ENCODE assay signal across 1 cellular context in genomic region chr7:140230862-140231778, GRCh38.
TF ChIP-seq lines count a peak whose summit lies in the region.

No MANE protein-coding gene starts in this region.

TF ChIP-seq in HepG2, 621 proteins besides CTCF, POLR2A, EP300 and RAD21 (continued from another document and continues in another):
- TF ChIP-seq, protein P1, sequence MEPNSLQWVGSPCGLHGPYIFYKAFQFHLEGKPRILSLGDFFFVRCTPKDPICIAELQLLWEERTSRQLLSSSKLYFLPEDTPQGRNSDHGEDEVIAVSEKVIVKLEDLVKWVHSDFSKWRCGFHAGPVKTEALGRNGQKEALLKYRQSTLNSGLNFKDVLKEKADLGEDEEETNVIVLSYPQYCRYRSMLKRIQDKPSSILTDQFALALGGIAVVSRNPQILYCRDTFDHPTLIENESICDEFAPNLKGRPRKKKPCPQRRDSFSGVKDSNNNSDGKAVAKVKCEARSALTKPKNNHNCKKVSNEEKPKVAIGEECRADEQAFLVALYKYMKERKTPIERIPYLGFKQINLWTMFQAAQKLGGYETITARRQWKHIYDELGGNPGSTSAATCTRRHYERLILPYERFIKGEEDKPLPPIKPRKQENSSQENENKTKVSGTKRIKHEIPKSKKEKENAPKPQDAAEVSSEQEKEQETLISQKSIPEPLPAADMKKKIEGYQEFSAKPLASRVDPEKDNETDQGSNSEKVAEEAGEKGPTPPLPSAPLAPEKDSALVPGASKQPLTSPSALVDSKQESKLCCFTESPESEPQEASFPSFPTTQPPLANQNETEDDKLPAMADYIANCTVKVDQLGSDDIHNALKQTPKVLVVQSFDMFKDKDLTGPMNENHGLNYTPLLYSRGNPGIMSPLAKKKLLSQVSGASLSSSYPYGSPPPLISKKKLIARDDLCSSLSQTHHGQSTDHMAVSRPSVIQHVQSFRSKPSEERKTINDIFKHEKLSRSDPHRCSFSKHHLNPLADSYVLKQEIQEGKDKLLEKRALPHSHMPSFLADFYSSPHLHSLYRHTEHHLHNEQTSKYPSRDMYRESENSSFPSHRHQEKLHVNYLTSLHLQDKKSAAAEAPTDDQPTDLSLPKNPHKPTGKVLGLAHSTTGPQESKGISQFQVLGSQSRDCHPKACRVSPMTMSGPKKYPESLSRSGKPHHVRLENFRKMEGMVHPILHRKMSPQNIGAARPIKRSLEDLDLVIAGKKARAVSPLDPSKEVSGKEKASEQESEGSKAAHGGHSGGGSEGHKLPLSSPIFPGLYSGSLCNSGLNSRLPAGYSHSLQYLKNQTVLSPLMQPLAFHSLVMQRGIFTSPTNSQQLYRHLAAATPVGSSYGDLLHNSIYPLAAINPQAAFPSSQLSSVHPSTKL (CRISPR knock-in tag; IDR thresholded peaks at IDR 0.05) = peak; percentile 68
- TF ChIP-seq ZNF580 (CRISPR knock-in tag; IDR thresholded peaks at IDR 0.05; ENCODE audit: borderline replicate concordance, low read depth) (peak; percentile 89; the same call in 1 of the 2 replicates), ZNF382 (CRISPR knock-in tag; IDR thresholded peaks at IDR 0.05; ENCODE audit: borderline replicate concordance) (no peak), ZNF720 (CRISPR knock-in tag; IDR thresholded peaks at IDR 0.05) (no peak), ZNF670 (CRISPR knock-in tag; IDR thresholded peaks at IDR 0.05; ENCODE audit: borderline replicate concordance) (no peak; the same call in 1 of the 2 replicates), ETV6 (CRISPR knock-in tag; conservative IDR thresholded peaks at IDR 0.05) (no peak; the same call in 1 of the 2 replicates), CBX2 (IDR thresholded peaks at IDR 0.05; ENCODE audit: low read depth, low read length) (no peak), CBX2 (CRISPR knock-in tag; IDR thresholded peaks at IDR 0.05; ENCODE audit: low read depth) (no peak), XRCC5 (optimal IDR thresholded peaks at IDR 0.05; ENCODE audit: low read length) (no peak), PPARG (CRISPR knock-in tag; conservative IDR thresholded peaks at IDR 0.05) (0 out of 2 replicates have a peak, but pooled peaks have one; percentile 20), ZBTB2 (CRISPR knock-in tag; IDR thresholded peaks at IDR 0.05; ENCODE audit: low read depth) (no peak), IRX3 (CRISPR knock-in tag; IDR thresholded peaks at IDR 0.05; ENCODE audit: borderline replicate concordance, low read depth) (no peak), ZNF292 (CRISPR knock-in tag; IDR thresholded peaks at IDR 0.05; ENCODE audit: borderline replicate concordance, low read depth) (peak; percentile 48; the same call in 1 of the 2 replicates), NRL (CRISPR knock-in tag; IDR thresholded peaks at IDR 0.05; ENCODE audit: borderline replicate concordance) (peak; percentile 52; the same call in 1 of the 2 replicates), SUZ12 (IDR thresholded peaks at IDR 0.05; ENCODE audit: low read depth, low read length) (no peak), NFATC3 (CRISPR knock-in tag; IDR thresholded peaks at IDR 0.05) (no peak), ZNF800 (CRISPR knock-in tag; IDR thresholded peaks at IDR 0.05) (no peak), KAT2B (IDR thresholded peaks at IDR 0.05; ENCODE audit: borderline replicate concordance, low read depth, low read length) (no peak), SMAD1 (CRISPR knock-in tag; IDR thresholded peaks at IDR 0.05; ENCODE audit: borderline replicate concordance, low read depth) (no peak), CHD4 (IDR thresholded peaks at IDR 0.05; ENCODE audit: borderline replicate concordance, low read length) (no peak), SMYD3 (CRISPR knock-in tag; IDR thresholded peaks at IDR 0.05) (peak; percentile 20; the same call in 1 of the 2 replicates), HNRNPK (IDR thresholded peaks at IDR 0.05; ENCODE audit: low read depth, low read length, poor library complexity, severe bottlenecking) (peak; percentile 9), FOSL1 (CRISPR knock-in tag; IDR thresholded peaks at IDR 0.05; ENCODE audit: borderline replicate concordance) (no peak)
- TF ChIP-seq, protein P2, sequence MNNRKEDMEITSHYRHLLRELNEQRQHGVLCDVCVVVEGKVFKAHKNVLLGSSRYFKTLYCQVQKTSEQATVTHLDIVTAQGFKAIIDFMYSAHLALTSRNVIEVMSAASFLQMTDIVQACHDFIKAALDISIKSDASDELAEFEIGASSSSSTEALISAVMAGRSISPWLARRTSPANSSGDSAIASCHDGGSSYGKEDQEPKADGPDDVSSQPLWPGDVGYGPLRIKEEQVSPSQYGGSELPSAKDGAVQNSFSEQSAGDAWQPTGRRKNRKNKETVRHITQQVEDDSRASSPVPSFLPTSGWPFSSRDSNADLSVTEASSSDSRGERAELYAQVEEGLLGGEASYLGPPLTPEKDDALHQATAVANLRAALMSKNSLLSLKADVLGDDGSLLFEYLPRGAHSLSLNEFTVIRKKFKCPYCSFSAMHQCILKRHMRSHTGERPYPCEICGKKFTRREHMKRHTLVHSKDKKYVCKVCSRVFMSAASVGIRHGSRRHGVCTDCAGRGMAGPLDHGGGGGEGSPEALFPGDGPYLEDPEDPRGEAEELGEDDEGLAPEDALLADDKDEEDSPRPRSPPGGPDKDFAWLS (CRISPR knock-in tag; IDR thresholded peaks at IDR 0.05; ENCODE audit: borderline replicate concordance) = no peak
- TF ChIP-seq, protein P3, sequence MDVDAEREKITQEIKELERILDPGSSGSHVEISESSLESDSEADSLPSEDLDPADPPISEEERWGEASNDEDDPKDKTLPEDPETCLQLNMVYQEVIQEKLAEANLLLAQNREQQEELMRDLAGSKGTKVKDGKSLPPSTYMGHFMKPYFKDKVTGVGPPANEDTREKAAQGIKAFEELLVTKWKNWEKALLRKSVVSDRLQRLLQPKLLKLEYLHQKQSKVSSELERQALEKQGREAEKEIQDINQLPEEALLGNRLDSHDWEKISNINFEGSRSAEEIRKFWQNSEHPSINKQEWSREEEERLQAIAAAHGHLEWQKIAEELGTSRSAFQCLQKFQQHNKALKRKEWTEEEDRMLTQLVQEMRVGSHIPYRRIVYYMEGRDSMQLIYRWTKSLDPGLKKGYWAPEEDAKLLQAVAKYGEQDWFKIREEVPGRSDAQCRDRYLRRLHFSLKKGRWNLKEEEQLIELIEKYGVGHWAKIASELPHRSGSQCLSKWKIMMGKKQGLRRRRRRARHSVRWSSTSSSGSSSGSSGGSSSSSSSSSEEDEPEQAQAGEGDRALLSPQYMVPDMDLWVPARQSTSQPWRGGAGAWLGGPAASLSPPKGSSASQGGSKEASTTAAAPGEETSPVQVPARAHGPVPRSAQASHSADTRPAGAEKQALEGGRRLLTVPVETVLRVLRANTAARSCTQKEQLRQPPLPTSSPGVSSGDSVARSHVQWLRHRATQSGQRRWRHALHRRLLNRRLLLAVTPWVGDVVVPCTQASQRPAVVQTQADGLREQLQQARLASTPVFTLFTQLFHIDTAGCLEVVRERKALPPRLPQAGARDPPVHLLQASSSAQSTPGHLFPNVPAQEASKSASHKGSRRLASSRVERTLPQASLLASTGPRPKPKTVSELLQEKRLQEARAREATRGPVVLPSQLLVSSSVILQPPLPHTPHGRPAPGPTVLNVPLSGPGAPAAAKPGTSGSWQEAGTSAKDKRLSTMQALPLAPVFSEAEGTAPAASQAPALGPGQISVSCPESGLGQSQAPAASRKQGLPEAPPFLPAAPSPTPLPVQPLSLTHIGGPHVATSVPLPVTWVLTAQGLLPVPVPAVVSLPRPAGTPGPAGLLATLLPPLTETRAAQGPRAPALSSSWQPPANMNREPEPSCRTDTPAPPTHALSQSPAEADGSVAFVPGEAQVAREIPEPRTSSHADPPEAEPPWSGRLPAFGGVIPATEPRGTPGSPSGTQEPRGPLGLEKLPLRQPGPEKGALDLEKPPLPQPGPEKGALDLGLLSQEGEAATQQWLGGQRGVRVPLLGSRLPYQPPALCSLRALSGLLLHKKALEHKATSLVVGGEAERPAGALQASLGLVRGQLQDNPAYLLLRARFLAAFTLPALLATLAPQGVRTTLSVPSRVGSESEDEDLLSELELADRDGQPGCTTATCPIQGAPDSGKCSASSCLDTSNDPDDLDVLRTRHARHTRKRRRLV (CRISPR knock-in tag; IDR thresholded peaks at IDR 0.05) = no peak
- TF ChIP-seq, protein P4, sequence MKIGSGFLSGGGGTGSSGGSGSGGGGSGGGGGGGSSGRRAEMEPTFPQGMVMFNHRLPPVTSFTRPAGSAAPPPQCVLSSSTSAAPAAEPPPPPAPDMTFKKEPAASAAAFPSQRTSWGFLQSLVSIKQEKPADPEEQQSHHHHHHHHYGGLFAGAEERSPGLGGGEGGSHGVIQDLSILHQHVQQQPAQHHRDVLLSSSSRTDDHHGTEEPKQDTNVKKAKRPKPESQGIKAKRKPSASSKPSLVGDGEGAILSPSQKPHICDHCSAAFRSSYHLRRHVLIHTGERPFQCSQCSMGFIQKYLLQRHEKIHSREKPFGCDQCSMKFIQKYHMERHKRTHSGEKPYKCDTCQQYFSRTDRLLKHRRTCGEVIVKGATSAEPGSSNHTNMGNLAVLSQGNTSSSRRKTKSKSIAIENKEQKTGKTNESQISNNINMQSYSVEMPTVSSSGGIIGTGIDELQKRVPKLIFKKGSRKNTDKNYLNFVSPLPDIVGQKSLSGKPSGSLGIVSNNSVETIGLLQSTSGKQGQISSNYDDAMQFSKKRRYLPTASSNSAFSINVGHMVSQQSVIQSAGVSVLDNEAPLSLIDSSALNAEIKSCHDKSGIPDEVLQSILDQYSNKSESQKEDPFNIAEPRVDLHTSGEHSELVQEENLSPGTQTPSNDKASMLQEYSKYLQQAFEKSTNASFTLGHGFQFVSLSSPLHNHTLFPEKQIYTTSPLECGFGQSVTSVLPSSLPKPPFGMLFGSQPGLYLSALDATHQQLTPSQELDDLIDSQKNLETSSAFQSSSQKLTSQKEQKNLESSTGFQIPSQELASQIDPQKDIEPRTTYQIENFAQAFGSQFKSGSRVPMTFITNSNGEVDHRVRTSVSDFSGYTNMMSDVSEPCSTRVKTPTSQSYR (CRISPR knock-in tag; IDR thresholded peaks at IDR 0.05; ENCODE audit: borderline replicate concordance) = peak; percentile 81; the same call in 1 of the 2 replicates
- TF ChIP-seq, protein P5, sequence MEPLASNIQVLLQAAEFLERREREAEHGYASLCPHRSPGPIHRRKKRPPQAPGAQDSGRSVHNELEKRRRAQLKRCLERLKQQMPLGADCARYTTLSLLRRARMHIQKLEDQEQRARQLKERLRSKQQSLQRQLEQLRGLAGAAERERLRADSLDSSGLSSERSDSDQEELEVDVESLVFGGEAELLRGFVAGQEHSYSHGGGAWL (CRISPR knock-in tag; IDR thresholded peaks at IDR 0.05) = no peak; the same call in 1 of the 2 replicates
- TF ChIP-seq, protein P6, sequence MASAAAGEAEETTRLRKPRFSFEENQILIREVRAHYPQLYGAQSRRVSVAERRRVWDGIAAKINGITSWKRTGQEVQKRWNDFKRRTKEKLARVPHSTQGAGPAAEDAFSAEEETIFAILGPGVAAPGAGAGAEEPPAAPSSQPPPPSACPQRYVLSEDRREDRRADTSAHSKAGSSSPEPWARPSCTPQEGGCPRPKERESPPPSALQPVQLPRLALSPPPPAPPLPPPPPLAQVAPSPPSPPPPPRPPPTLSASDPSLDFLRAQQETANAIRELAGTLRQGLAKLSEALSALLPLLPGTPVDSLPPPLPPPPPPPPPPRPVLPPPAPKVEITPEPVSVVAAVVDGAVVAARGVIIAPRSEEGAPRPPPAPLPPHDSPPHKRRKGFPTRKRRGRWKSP (CRISPR knock-in tag; IDR thresholded peaks at IDR 0.05) = no peak
- TF ChIP-seq, protein P7, sequence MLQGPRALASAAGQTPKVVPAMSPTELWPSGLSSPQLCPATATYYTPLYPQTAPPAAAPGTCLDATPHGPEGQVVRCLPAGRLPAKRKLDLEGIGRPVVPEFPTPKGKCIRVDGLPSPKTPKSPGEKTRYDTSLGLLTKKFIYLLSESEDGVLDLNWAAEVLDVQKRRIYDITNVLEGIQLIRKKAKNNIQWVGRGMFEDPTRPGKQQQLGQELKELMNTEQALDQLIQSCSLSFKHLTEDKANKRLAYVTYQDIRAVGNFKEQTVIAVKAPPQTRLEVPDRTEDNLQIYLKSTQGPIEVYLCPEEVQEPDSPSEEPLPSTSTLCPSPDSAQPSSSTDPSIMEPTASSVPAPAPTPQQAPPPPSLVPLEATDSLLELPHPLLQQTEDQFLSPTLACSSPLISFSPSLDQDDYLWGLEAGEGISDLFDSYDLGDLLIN (CRISPR knock-in tag; IDR thresholded peaks at IDR 0.05; ENCODE audit: borderline replicate concordance) = no peak
- TF ChIP-seq, protein P8, sequence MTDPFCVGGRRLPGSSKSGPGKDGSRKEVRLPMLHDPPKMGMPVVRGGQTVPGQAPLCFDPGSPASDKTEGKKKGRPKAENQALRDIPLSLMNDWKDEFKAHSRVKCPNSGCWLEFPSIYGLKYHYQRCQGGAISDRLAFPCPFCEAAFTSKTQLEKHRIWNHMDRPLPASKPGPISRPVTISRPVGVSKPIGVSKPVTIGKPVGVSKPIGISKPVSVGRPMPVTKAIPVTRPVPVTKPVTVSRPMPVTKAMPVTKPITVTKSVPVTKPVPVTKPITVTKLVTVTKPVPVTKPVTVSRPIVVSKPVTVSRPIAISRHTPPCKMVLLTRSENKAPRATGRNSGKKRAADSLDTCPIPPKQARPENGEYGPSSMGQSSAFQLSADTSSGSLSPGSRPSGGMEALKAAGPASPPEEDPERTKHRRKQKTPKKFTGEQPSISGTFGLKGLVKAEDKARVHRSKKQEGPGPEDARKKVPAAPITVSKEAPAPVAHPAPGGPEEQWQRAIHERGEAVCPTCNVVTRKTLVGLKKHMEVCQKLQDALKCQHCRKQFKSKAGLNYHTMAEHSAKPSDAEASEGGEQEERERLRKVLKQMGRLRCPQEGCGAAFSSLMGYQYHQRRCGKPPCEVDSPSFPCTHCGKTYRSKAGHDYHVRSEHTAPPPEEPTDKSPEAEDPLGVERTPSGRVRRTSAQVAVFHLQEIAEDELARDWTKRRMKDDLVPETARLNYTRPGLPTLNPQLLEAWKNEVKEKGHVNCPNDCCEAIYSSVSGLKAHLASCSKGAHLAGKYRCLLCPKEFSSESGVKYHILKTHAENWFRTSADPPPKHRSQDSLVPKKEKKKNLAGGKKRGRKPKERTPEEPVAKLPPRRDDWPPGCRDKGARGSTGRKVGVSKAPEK (CRISPR knock-in tag; IDR thresholded peaks at IDR 0.05; ENCODE audit: borderline replicate concordance) = no peak
